16 cellular contexts compared by ENCODE assay signal in genomic region chr10:125121003-125121402, GRCh38. TPM values are rescaled to one million over a fixed set of nuclear protein-coding genes. Genes with fewer than 3 reads are reported as not detected.
A peak's percentile ranks its signal among the peaks of the same experiment; 100 is the strongest.
DNase-seq lines count a peak whose midpoint lies in the region; ATAC-seq, FAIRE-seq and TF ChIP-seq lines count a peak whose summit lies in the region.
"Had no signal": no experiment of that assay in that cellular context is flagged by ENCODE, and none has a peak within 500 bp of the region (broad histone marks: within the 10 kb centered on the region; RNA-seq: fewer than 3 reads in every experiment).

No MANE protein-coding gene starts in this region.

- TF ChIP-seq POLR2A in HCT116 (IDR thresholded peaks at IDR 0.05; ENCODE audit: borderline replicate concordance, extremely low read depth, insufficient read depth, insufficient read length), result no peak

- no peak for TF ChIP-seq RAD21 in HCT116 (IDR thresholded peaks at IDR 0.05; ENCODE audit: low read depth)

- H3K27ac ChIP-seq in HCT116 (ENCODE audit: low read depth, low read length), result peak overlapping the region; percentile 46
- H3K27ac ChIP-seq in RWPE2 (ENCODE audit: poor library complexity, severe bottlenecking), result peak overlapping the region; percentile 94
- peak overlapping the region; percentile 35 for H3K27ac ChIP-seq in hepatocyte
- H3K27ac ChIP-seq in small intestine (ENCODE audit: low read depth in 1 of 2, low read length in 1 of 2), result peak overlapping the region; percentile 16 to 86

- H3K27me3 ChIP-seq in HCT116 (ENCODE audit: insufficient read depth, low read length), result no peaks in the 10 kb centered on the region
- H3K27me3 ChIP-seq in RWPE2 (ENCODE audit: insufficient read depth, poor library complexity, severe bottlenecking), result no peaks in the 10 kb centered on the region
- no peaks in the 10 kb centered on the region for H3K27me3 ChIP-seq in hepatocyte
- no peaks in the 10 kb centered on the region for H3K27me3 ChIP-seq in small intestine (ENCODE audit: control insufficient read depth in 2 of 2, insufficient read depth in 2 of 2, low read length in 2 of 2)

- WGBS in hepatocyte (ENCODE audit: low lambda C conversion rate, missing lambda C conversion rate), result over 99% methylated on average over 8 of the region's 8 CpGs
- WGBS in small intestine, 3 donors, result 73 to 90% (median 77%) methylated on average over 8 of the region's 8 CpGs

- H3K4me1 ChIP-seq in HCT116 (ENCODE audit: control insufficient read depth in 1 of 2, insufficient read depth in 2 of 2, low read length in 2 of 2) (peaks cover 63 to 67% of the 10 kb centered on the region in 2 experiments), RWPE2 (ENCODE audit: insufficient read depth, poor library complexity, severe bottlenecking) (peaks cover 55% of the 10 kb centered on the region), hepatocyte (ENCODE audit: insufficient read depth) (peaks cover 42% of the 10 kb centered on the region), small intestine (ENCODE audit: control insufficient read depth in 2 of 2, insufficient read depth in 1 of 2, low read depth in 1 of 2, low read length in 1 of 2) (peaks cover 15 to 48% of the 10 kb centered on the region in 2 donors)

- BruUV-seq in HCT116 (replicated peaks; lab: Mats Ljungman, UMichigan), result no TSS peak

- CTCF ChIA-PET in HCT116 (lab: Charles Lee), result interaction anchor here (0.6 to 2.2 kb wide), 3 partner anchors 28 to 73 kb away, joined by 3 to 6 read pairs (median 3); no protein-coding TSS in a partner anchor

- H3K4me2 ChIP-seq in HCT116 (ENCODE audit: low read length) (peak overlapping the region; percentile 77), hepatocyte (no peak overlapping the region)

- peak overlapping the region; percentile 66 for H3K9ac ChIP-seq in HCT116 (ENCODE audit: low read length)

- H3K9me2 ChIP-seq in HCT116 (ENCODE audit: insufficient read depth) (no peaks in the 10 kb centered on the region), hepatocyte (replicated peaks; ENCODE audit: insufficient read depth) (no peaks in the 10 kb centered on the region)

- H3K4me3 ChIP-seq in HCT116 (replicated peaks in 1 of 2; ENCODE audit: low read depth in 1 of 2, low read length in 2 of 2) (peak overlapping the region in 1 of 2 experiments; percentile 19; a peak in 2 of 4 replicates), RWPE2 (ENCODE audit: severe bottlenecking) (no peak overlapping the region), hepatocyte (no peak overlapping the region), small intestine (ENCODE audit: low read depth in 1 of 2, low read length in 2 of 2) (no peak overlapping the region)

- no peak for FAIRE-seq in small intestine (lab: Jason Lieb, UNC)
- FAIRE-seq: GM19239 had no signal

- POLR2A ChIA-PET in HCT116 (lab: Charles Lee), result no interaction called here

- H3K79me2 ChIP-seq in HCT116 (ENCODE audit: insufficient read depth, low read length), result peaks cover 99% of the 10 kb centered on the region
- H3K79me2 ChIP-seq in hepatocyte, result peaks cover 100% of the 10 kb centered on the region

- H2AFZ ChIP-seq in HCT116 (ENCODE audit: low read depth, low read length, poor library complexity, severe bottlenecking), result no peak overlapping the region
- no peak overlapping the region for H2AFZ ChIP-seq in hepatocyte

- DNase-seq in HCT116 (ENCODE audit: low read depth, low spot score) (peak; percentile 88), RWPE2 (ENCODE audit: low spot score) (peak; percentile 88), hepatocyte (ENCODE audit: low spot score) (no peak), small intestine (peak; percentile 71), NCI-H345 (lab: John Stamatoyannopoulos, UW) (no peak), NCI-H128 (lab: John Stamatoyannopoulos, UW; ENCODE audit: unreplicated experiment) (no peak)
- no peak for DNase-seq in stimulated activated CD4-positive, alpha-beta T cell treated with anti-CD3 and anti-CD28 coated beads, Interleukin-4, amount 100 ng/mL, for 24 hours
- DNase-seq: activated CD4-positive, alpha-beta T cell treated with anti-CD3 and anti-CD28 coated beads, Interleukin-2, amount 50 U/mL, for 4 hours; activated T-cell treated with anti-CD3 and anti-CD28 coated beads, Interleukin-2, amount 50 U/mL, for 24 hours; DMS153; effector CD8-positive, alpha-beta T cell; left ventricle myocardium superior; naive B cell; retina had no signal

- H4K20me1 ChIP-seq in HCT116 (ENCODE audit: insufficient read depth) (no peaks in the 10 kb centered on the region), hepatocyte (ENCODE audit: insufficient read depth, poor library complexity, severe bottlenecking) (peaks cover 96% of the 10 kb centered on the region)

- H3K36me3 ChIP-seq in HCT116 (ENCODE audit: control insufficient read depth in 1 of 2, insufficient read depth in 2 of 2, low read length in 2 of 2) (no peaks in the 10 kb centered on the region), RWPE2 (ENCODE audit: low read depth) (peaks cover 66% of the 10 kb centered on the region), hepatocyte (replicated peaks; ENCODE audit: insufficient read depth, low read depth) (no peaks in the 10 kb centered on the region), small intestine (ENCODE audit: control insufficient read depth in 2 of 2, insufficient read depth in 2 of 2, low read length in 2 of 2) (peaks cover 2% of the 10 kb centered on the region in 2 donors)

- RAD21 ChIA-PET in HCT116 (lab: Charles Lee; ENCODE audit: low non-redundant PET in 1 of 2, low total read pairs in 2 of 2, uncharacterized antibody in 2 of 2, unreplicated experiment in 2 of 2), result interaction anchor here (0.7 to 1.2 kb wide), 3 partner anchors 18 to 39 kb away, joined by 4 to 5 read pairs (median 5); partner anchors contain the start of gene CTBP2 (in 1 of the 2)

- no peaks in the 10 kb centered on the region for H3K9me3 ChIP-seq in HCT116 (ENCODE audit: control insufficient read depth in 1 of 2, insufficient read depth in 1 of 2, low read depth in 1 of 2, low read length in 2 of 2)
- H3K9me3 ChIP-seq in RWPE2 (ENCODE audit: severe bottlenecking), result no peaks in the 10 kb centered on the region
- no peaks in the 10 kb centered on the region for H3K9me3 ChIP-seq in hepatocyte (ENCODE audit: low read depth)
- no peaks in the 10 kb centered on the region for H3K9me3 ChIP-seq in small intestine (ENCODE audit: control insufficient read depth, low read depth)

- TF ChIP-seq CTCF in HCT116 (IDR thresholded peaks at IDR 0.05 in 2 of 3, conservative IDR thresholded peaks at IDR 0.05 in 1 of 3; ENCODE audit: borderline replicate concordance in 1 of 3, insufficient read depth in 1 of 3, low read depth in 2 of 3, low read length in 2 of 3) (peak in 2 of 3 experiments; percentile 64 to 68; a peak in 4 of 6 replicates), RWPE2 (IDR thresholded peaks at IDR 0.05; ENCODE audit: poor library complexity, severe bottlenecking) (peak; percentile 61), hepatocyte (IDR thresholded peaks at IDR 0.05; ENCODE audit: poor library complexity) (no peak)

- intact Hi-C loops in HCT116 (cut with micrococcal nuclease), result loop anchor here (1.0 to 5.0 kb wide), 2 partner anchors 24 to 59 kb away; no protein-coding TSS in a partner anchor

- ATAC-seq in HCT116, result peak; percentile 82
- ATAC-seq in RWPE2 (ENCODE audit: low read depth), result peak; percentile 71
- no peak for ATAC-seq in GM21619 (IDR thresholded peaks at IDR 0.05; ENCODE audit: unreplicated experiment)
- ATAC-seq: left ventricle myocardium superior had no signal

TF ChIP-seq in HCT116, 20 proteins besides CTCF, POLR2A, EP300 and RAD21:
- TF ChIP-seq, protein P1, sequence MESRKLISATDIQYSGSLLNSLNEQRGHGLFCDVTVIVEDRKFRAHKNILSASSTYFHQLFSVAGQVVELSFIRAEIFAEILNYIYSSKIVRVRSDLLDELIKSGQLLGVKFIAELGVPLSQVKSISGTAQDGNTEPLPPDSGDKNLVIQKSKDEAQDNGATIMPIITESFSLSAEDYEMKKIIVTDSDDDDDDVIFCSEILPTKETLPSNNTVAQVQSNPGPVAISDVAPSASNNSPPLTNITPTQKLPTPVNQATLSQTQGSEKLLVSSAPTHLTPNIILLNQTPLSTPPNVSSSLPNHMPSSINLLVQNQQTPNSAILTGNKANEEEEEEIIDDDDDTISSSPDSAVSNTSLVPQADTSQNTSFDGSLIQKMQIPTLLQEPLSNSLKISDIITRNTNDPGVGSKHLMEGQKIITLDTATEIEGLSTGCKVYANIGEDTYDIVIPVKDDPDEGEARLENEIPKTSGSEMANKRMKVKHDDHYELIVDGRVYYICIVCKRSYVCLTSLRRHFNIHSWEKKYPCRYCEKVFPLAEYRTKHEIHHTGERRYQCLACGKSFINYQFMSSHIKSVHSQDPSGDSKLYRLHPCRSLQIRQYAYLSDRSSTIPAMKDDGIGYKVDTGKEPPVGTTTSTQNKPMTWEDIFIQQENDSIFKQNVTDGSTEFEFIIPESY (IDR thresholded peaks at IDR 0.05; ENCODE audit: extremely low read depth, insufficient replicate concordance, low read length), result peak; percentile 57
- TF ChIP-seq YY1 (IDR thresholded peaks at IDR 0.05; ENCODE audit: extremely low read depth, insufficient replicate concordance, low read depth, low read length) (peak; percentile 31), ELF1 (IDR thresholded peaks at IDR 0.05; ENCODE audit: borderline replicate concordance, low read depth) (no peak), EZH2 (IDR thresholded peaks at IDR 0.05) (no peak), FOSL1 (IDR thresholded peaks at IDR 0.05; ENCODE audit: low read depth) (no peak), ZNF274 (IDR thresholded peaks at IDR 0.05; ENCODE audit: low read depth, low read length) (no peak), EGR1 (IDR thresholded peaks at IDR 0.05; ENCODE audit: low read depth) (no peak), CEBPB (IDR thresholded peaks at IDR 0.05; ENCODE audit: low read depth) (no peak), POLR2AphosphoS5 (IDR thresholded peaks at IDR 0.05; ENCODE audit: low read depth, low read length) (peak; percentile 59), TCF7L2 (IDR thresholded peaks at IDR 0.05; ENCODE audit: borderline replicate concordance, extremely low read depth, insufficient read depth, insufficient read length) (no peak), ZFX (IDR thresholded peaks at IDR 0.05) (no peak), SRF (IDR thresholded peaks at IDR 0.05; ENCODE audit: low read depth) (no peak), MAX (IDR thresholded peaks at IDR 0.05) (no peak), CBX3 (IDR thresholded peaks at IDR 0.05; ENCODE audit: low read depth) (no peak), ATF3 (IDR thresholded peaks at IDR 0.05) (no peak)
TF ChIP-seq in HCT116: peak in this region for 3.

RNA-seq across cellular contexts. Expression of gene CTBP2, which starts 39.4 kb away (rescaled TPM):
- total RNA-seq in HCT116 (2021; ENCODE audit: unreplicated experiment) (144 TPM), hepatocyte (61.3 and 61.5 TPM in 2 replicates)
- polyA plus RNA-seq in HCT116 (2012), result 136 and 187 TPM in 2 replicates
- polyA plus RNA-seq in hepatocyte (81.0 and 85.3 TPM in 2 replicates), small intestine (10 to 100 TPM; 38.1 to 52.6 (median 45.6) TPM)

Comparison
In these comparisons a context has a peak if more than half of its experiments do, and no peak if none do; other contexts are left out.
1. DNase-seq: peak in HCT116 (single experiment), RWPE2 (single experiment) and small intestine (single experiment); none in hepatocyte (single experiment), stimulated activated CD4-positive, alpha-beta T cell treated with anti-CD3 and anti-CD28 coated beads, Interleukin-4, amount 100 ng/mL, for 24 hours (single experiment), NCI-H345 (single experiment) and NCI-H128 (single experiment).
2. H3K27ac ChIP-seq: peak in every context shown above with its lines; median percentile 94 in RWPE2; 51 in small intestine; 46 in HCT116; 35 in hepatocyte.